Comparison of ENCODE assay signal across 30 cellular contexts in the genomic region with DNA sequence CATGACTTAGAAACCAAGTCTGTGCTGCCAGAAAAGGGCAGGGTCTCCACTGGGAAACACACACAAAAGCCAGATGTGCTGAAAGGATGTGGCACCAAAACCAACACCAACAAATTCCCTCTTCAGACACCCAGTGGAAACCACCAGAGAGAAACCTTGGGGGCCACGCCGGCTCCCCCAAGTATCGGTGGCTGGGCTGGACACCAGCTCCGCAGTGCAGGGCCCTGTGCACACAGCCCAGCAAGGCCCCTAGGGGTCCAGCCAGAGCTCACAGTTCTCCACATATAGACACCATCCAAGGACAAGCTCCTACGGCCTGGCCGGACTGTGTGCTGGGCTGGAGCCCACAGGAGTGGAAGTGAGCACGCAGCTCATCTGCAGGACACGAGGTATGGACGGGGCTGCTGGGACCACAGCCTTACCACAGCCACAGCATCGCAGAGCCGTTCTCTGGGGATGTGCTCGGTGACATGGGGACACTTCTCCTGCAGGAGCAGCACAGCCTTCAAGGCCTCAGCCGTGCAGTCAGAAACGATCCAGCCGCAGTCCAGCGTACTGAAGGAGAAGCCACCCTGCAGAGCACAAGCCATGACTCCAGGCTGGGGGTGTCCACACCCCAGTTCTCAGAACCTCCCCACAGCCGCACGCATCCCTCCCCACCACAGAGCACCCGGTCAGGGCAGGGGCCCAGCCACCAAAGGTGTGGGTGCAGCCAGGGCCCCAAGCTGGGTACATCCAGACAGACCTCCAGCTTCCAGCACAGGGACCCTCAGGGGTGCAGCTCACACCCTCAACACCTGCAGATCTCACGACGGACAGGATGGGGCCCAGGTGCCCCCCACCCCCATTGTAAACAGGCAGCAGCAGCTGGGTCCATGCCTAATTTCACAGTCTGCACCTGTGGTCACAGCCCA. TPM values are rescaled to one million over a fixed set of nuclear protein-coding genes. Genes with fewer than 3 reads are reported as not detected.
A peak's percentile ranks its signal among the peaks of the same experiment; 100 is the strongest.
DNase-seq lines count a peak whose midpoint lies in the region; ATAC-seq and TF ChIP-seq lines count a peak whose summit lies in the region.
"Had no signal": no experiment of that assay in that cellular context is flagged by ENCODE, and none has a peak within 500 bp of the region (broad histone marks: within the 10 kb centered on the region; RNA-seq: fewer than 3 reads in every experiment).

No MANE protein-coding gene starts in this region.

- H4K20me1 ChIP-seq in OCI-LY7 (ENCODE audit: insufficient read depth, low read length): no peaks in the 10 kb centered on the region

- no peak for TF ChIP-seq CTCF in OCI-LY7 (conservative IDR thresholded peaks at IDR 0.05; ENCODE audit: low read length)

- H3K4me3 ChIP-seq in OCI-LY7 (ENCODE audit: low read depth, low read length, poor library complexity, severe bottlenecking): no peak overlapping the region
- H3K4me3 ChIP-seq: cardiac muscle cell, HAP-1, heart right ventricle, prostate gland, stomach, transverse colon had no signal

- CTCF ChIA-PET in OCI-LY7 (lab: Charles Lee; ENCODE audit: unreplicated experiment): no interaction called here

- peaks cover 3% of the 10 kb centered on the region for H3K4me1 ChIP-seq in OCI-LY7 (ENCODE audit: insufficient read depth, low read length, poor library complexity, severe bottlenecking)
- H3K4me1 ChIP-seq: foreskin keratinocyte, HAP-1, prostate gland, stomach, transverse colon had no signal

- H3K79me2 ChIP-seq in OCI-LY7 (ENCODE audit: insufficient read depth, low read depth, low read length): no peaks in the 10 kb centered on the region

- DNase-seq in Right ventricle myocardium superior (peak; percentile 35), Right ventricle myocardium inferior (ENCODE audit: missing footprints) (no peak), OCI-LY7 (ENCODE audit: low spot score) (peak; percentile 24), left lobe of liver (ENCODE audit: low spot score) (no peak), substantia nigra (lab: John Stamatoyannopoulos, UW) (no peak), NOMO-1 treated with DMSO at 0.1 percent for 48 hours (lab: John Stamatoyannopoulos, UW; ENCODE audit: unreplicated experiment) (no peak)
- DNase-seq: activated CD4-positive, alpha-beta T cell treated with anti-CD3 and anti-CD28 coated beads, Interleukin-2, amount 10 ng/mL, durations not matched to agents 24 days and 14 days; anterior cingulate cortex; cortex of kidney; DMS53; endodermal cell; foreskin keratinocyte; heart right ventricle; mesendoderm; NCI-H2029 treated with DMSO at 0.1 percent for 48 hours; NCI-H345; NCI-H82; stomach; SW 1271; T-helper 9 cell had no signal

- POLR2A ChIA-PET in OCI-LY7 (lab: Charles Lee): interaction anchor here (0.6 kb wide), 1 partner anchor 10 kb away, joined by 7 read pairs; no protein-coding TSS in a partner anchor

- no peaks in the 10 kb centered on the region for H3K9me3 ChIP-seq in OCI-LY7 (ENCODE audit: low read length)
- H3K9me3 ChIP-seq: HAP-1, heart right ventricle, neutrophil, prostate gland, stomach, transverse colon had no signal

- H3K27ac ChIP-seq in OCI-LY7 (ENCODE audit: low read depth, low read length, poor library complexity, severe bottlenecking): no peak overlapping the region
- peak overlapping the region; percentile 79 for H3K27ac ChIP-seq in substantia nigra (ENCODE audit: low read depth, low read length, poor library complexity, severe bottlenecking)
- H3K27ac ChIP-seq: cardiac muscle cell, foreskin keratinocyte, heart right ventricle, neutrophil, prostate gland, stomach, transverse colon, VCaP had no signal

- no peak overlapping the region for H2AFZ ChIP-seq in OCI-LY7 (ENCODE audit: low read length)

- no TSS peak for BruUV-seq in OCI-LY7 (replicated peaks; lab: Mats Ljungman, UMichigan)

- no peak overlapping the region for H3K4me2 ChIP-seq in OCI-LY7 (ENCODE audit: low read length)

- intact Hi-C loops in Right ventricle myocardium superior (cut with DNase I) (no loop called here), Right ventricle myocardium inferior (cut with DNase I) (no loop called here), OCI-LY7 (cut with micrococcal nuclease; ENCODE audit: unreplicated experiment) (no loop called here)

- no peaks in the 10 kb centered on the region for H3K9me2 ChIP-seq in OCI-LY7 (ENCODE audit: insufficient read depth, low read length)

- peaks cover 35% of the 10 kb centered on the region; the same call in 1 of the 2 replicates for H3K36me3 ChIP-seq in OCI-LY7 (ENCODE audit: insufficient read depth, low read length)

- ATAC-seq in Right ventricle myocardium superior (ENCODE audit: poor library complexity): no peak
- ATAC-seq in Right ventricle myocardium inferior: no peak
- peak; percentile 7 for ATAC-seq in left lobe of liver
- no peak for ATAC-seq in HG02938 (IDR thresholded peaks at IDR 0.05; ENCODE audit: unreplicated experiment)
- ATAC-seq in GM21717 (IDR thresholded peaks at IDR 0.05; ENCODE audit: unreplicated experiment): no peak
- ATAC-seq: esophagus mucosa, foreskin keratinocyte had no signal

RNA-seq across cellular contexts. Expression of gene LSS, which starts 21.3 kb away (rescaled TPM):
- total RNA-seq in Right ventricle myocardium superior (57.9 TPM), Right ventricle myocardium inferior (61.0 TPM), OCI-LY7 (2022) (97.5 and 137 TPM in 2 replicates), left lobe of liver (67.9 TPM)
- total RNA-seq in OCI-LY7 (2014; rRNA removed; shearing (Covaris generic)): 33.9 and 45.4 TPM in 2 replicates

RNA-seq across cellular contexts. Expression of gene SPATC1L, which starts 23.0 kb away (rescaled TPM):
- total RNA-seq in Right ventricle myocardium superior (6.3 TPM), Right ventricle myocardium inferior (7.7 TPM), OCI-LY7 (2022) (8.3 and 10.4 TPM in 2 replicates), left lobe of liver (0.40 TPM)
- total RNA-seq in OCI-LY7 (2014; rRNA removed; shearing (Covaris generic)): 2.0 and 4.7 TPM in 2 replicates

RNA-seq across cellular contexts. Expression of gene FTCD, which starts 51.9 kb away (rescaled TPM):
- total RNA-seq in Right ventricle myocardium superior (1.9 TPM), Right ventricle myocardium inferior (1.2 TPM), OCI-LY7 (2022) (0.41 and 1.1 TPM in 2 replicates), left lobe of liver (668 TPM)
- 0.06 and 0.21 TPM in 2 replicates for total RNA-seq in OCI-LY7 (2014; rRNA removed; shearing (Covaris generic))
- total RNA-seq: foreskin keratinocyte, M059J, transverse colon had no signal

Comparison
In these comparisons a context has a peak if more than half of its experiments do, and no peak if none do; other contexts are left out.
1. DNase-seq: peak in Right ventricle myocardium superior (single experiment) and OCI-LY7 (single experiment); none in Right ventricle myocardium inferior (single experiment), left lobe of liver (single experiment), substantia nigra (0 of 49) and NOMO-1 treated with DMSO at 0.1 percent for 48 hours (single experiment).
2. RNA of gene FTCD, which starts 51.9 kb away (total RNA-seq): 668 TPM in left lobe of liver (single experiment); 1.9 TPM in Right ventricle myocardium superior (single experiment), 1.2 TPM in Right ventricle myocardium inferior (single experiment) and 0.06 to 1.1 TPM in OCI-LY7; every median in the first group is over 100 times any median in the second.